Comparison of ENCODE assay signal across 15 cellular contexts in the genomic region with DNA sequence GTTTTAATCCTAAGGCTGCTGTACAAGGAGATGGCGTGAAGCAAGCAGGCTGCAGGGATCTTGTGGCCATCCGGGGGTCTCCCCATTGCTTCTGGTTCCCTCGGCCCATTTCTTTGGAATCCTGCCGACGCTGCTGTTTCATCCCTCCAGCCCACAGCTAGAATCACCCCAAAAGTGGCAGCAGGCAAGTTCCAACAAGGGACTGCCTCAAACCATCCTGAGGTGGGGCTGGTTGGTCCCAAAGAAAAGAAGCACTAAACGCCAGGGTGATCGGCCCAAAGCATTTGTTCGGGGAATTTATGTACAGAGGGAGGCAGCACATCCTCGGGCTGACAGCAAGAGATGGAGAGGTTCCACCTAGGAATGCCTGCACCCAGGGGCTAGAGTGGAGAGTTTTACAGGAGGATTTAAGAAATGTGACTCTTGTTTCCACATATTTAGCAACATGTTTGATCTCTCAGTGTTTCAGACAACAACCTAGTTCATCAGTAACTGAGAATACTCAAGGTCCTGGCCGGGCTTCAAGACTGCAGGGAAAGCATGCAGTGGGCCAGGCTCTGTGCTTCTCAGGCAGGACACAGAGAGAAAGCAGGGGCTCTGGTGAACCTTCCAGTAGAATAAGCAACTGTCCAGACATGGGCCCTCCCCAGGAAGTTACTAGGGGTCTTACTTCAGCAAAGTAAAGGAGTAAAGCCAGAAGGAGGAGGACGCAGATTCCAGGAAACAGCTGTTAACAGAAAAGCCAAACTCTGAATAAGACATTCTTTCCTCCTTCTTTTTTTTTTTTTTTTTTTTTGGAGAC. TPM values are rescaled to one million over a fixed set of nuclear protein-coding genes. Genes with fewer than 3 reads are reported as not detected.
DNase-seq lines count a peak whose midpoint lies in the region; ATAC-seq and TF ChIP-seq lines count a peak whose summit lies in the region.
"Had no signal": no experiment of that assay in that cellular context is flagged by ENCODE, and none has a peak within 500 bp of the region (broad histone marks: within the 10 kb centered on the region; RNA-seq: fewer than 3 reads in every experiment).

No MANE protein-coding gene starts in this region.

- H3K36me3 ChIP-seq in left ventricle myocardium inferior (no peaks in the 10 kb centered on the region), upper lobe of left lung (no peaks in the 10 kb centered on the region)

- TF ChIP-seq CTCF in left ventricle myocardium inferior (IDR thresholded peaks at IDR 0.05; ENCODE audit: borderline replicate concordance) (no peak), cardiac fibroblast (IDR thresholded peaks at IDR 0.05; ENCODE audit: low read depth, low read length) (no peak), upper lobe of left lung (IDR thresholded peaks at IDR 0.05) (no peak), GM13976 (IDR thresholded peaks at IDR 0.05; ENCODE audit: borderline replicate concordance, control extremely low read depth, extremely low read depth, insufficient read depth, missing control alignments) (no peak)

- peaks cover 23% of the 10 kb centered on the region for H3K4me1 ChIP-seq in left ventricle myocardium inferior
- H3K4me1 ChIP-seq in upper lobe of left lung, result peaks cover 21 to 45% (median 37%) of the 10 kb centered on the region in 4 donors

- WGBS in upper lobe of left lung, 2 donors, result 54 to 59% methylated on average over 11 of the region's 11 CpGs

- H3K4me3 ChIP-seq in left ventricle myocardium inferior (no peak overlapping the region), cardiac fibroblast (replicated peaks in 1 of 2; ENCODE audit: low read depth in 2 of 2, low read length in 2 of 2) (no peak overlapping the region), upper lobe of left lung (no peak overlapping the region)
- H3K4me3 ChIP-seq: psoas muscle had no signal

- no peak for TF ChIP-seq EP300 in upper lobe of left lung (IDR thresholded peaks at IDR 0.05)

- intact Hi-C loops in left ventricle myocardium inferior (cut with micrococcal nuclease), result no loop called here
- intact Hi-C loops in Right ventricle myocardium inferior (cut with DNase I), result no loop called here

- H3K9me3 ChIP-seq in left ventricle myocardium inferior (replicated peaks) (no peaks in the 10 kb centered on the region), upper lobe of left lung (no peaks in the 10 kb centered on the region)
- H3K9me3 ChIP-seq: psoas muscle had no signal

- H3K27ac ChIP-seq in left ventricle myocardium inferior (replicated peaks) (peak overlapping the region; percentile 30), upper lobe of left lung (peak overlapping the region; percentile 76 to 99 (median 78))
- H3K27ac ChIP-seq: psoas muscle had no signal

- in situ Hi-C loops in GM13976 (cut with MboI; ENCODE audit: low sequenced_read_pairs, unreplicated experiment), result no loop called here

- H3K27me3 ChIP-seq in left ventricle myocardium inferior (ENCODE audit: low read depth), result no peaks in the 10 kb centered on the region
- no peaks in the 10 kb centered on the region for H3K27me3 ChIP-seq in upper lobe of left lung

- ATAC-seq in Right ventricle myocardium inferior (no peak), upper lobe of left lung (ENCODE audit: low FRiP score in 2 of 2) (no peak), GM18867 (IDR thresholded peaks at IDR 0.05; ENCODE audit: unreplicated experiment) (no peak)
- ATAC-seq: esophagus mucosa, left colon, psoas muscle had no signal

- DNase-seq in left ventricle myocardium inferior (no peak), Right ventricle myocardium inferior (ENCODE audit: missing footprints) (no peak), cardiac fibroblast (ENCODE audit: low read depth in 2 of 2) (peak; percentile 23 to 64), mucosa of gallbladder (ENCODE audit: low spot score) (peak; percentile 49), upper lobe of left lung (peak in 1 of 2 donors; percentile 44), NCI-H146 treated with DMSO at 0.1 percent for 48 hours (lab: John Stamatoyannopoulos, UW; ENCODE audit: unreplicated experiment) (no peak), GM13976 (ENCODE audit: low spot score) (no peak)
- DNase-seq: activated gamma-delta T cell, GDM1, left colon, NCI-H2227 treated with DMSO at 0.1 percent for 48 hours, psoas muscle had no signal

- TF ChIP-seq POLR2A in upper lobe of left lung (IDR thresholded peaks at IDR 0.05), result no peak

RNA-seq across cellular contexts. Expression of gene MIB2, which starts 4.3 kb away (rescaled TPM):
- total RNA-seq in left ventricle myocardium inferior (129 TPM), Right ventricle myocardium inferior (103 TPM), mucosa of gallbladder (135 TPM), upper lobe of left lung (100 to 1,000 TPM in 3 of 6 donors, 10 to 100 TPM in 3; 52.7 to 284 (median 84.7) TPM)

RNA-seq across cellular contexts. Expression of gene FNDC10, which starts 11.1 kb away (rescaled TPM):
- 3.6 TPM for total RNA-seq in left ventricle myocardium inferior
- 3.0 TPM for total RNA-seq in Right ventricle myocardium inferior
- total RNA-seq in mucosa of gallbladder, result 4.6 TPM
- total RNA-seq in upper lobe of left lung, result 10 to 100 TPM in 4 of 6 donors, 1 to 10 TPM in 2; 8.7 to 21.0 (median 12.4) TPM

RNA-seq across cellular contexts. Expression of gene MMP23B, which starts 21.0 kb away (rescaled TPM):
- total RNA-seq in left ventricle myocardium inferior (93.8 TPM), Right ventricle myocardium inferior (36.2 TPM), mucosa of gallbladder (56.0 TPM), upper lobe of left lung (10 to 100 TPM in 5 of 6 donors, not detected in 1; 13.6 to 79.3 (median 33.0) TPM)
- total RNA-seq: dermis microvascular lymphatic vessel endothelial cell had no signal

RNA-seq across cellular contexts. Expression of gene SSU72, which starts 36.3 kb away (rescaled TPM):
- total RNA-seq in left ventricle myocardium inferior (104 TPM), Right ventricle myocardium inferior (116 TPM), mucosa of gallbladder (117 TPM), upper lobe of left lung (100 to 1,000 TPM; 122 to 174 (median 146) TPM)

RNA-seq across cellular contexts. Expression of gene CDK11B, which starts 47.8 kb away (rescaled TPM):
- total RNA-seq in left ventricle myocardium inferior (24.3 TPM), Right ventricle myocardium inferior (24.0 TPM), mucosa of gallbladder (24.2 TPM), upper lobe of left lung (10 to 100 TPM; 20.8 to 55.5 (median 24.9) TPM)

Comparison
In these comparisons a context has a peak if more than half of its experiments do, and no peak if none do; other contexts are left out.
1. DNase-seq: peak in cardiac fibroblast (2 of 2) and mucosa of gallbladder (single experiment); none in left ventricle myocardium inferior (single experiment), Right ventricle myocardium inferior (single experiment), NCI-H146 treated with DMSO at 0.1 percent for 48 hours (single experiment) and GM13976 (single experiment).